Comparison of ENCODE assay signal across 15 cellular contexts in the genomic region with DNA sequence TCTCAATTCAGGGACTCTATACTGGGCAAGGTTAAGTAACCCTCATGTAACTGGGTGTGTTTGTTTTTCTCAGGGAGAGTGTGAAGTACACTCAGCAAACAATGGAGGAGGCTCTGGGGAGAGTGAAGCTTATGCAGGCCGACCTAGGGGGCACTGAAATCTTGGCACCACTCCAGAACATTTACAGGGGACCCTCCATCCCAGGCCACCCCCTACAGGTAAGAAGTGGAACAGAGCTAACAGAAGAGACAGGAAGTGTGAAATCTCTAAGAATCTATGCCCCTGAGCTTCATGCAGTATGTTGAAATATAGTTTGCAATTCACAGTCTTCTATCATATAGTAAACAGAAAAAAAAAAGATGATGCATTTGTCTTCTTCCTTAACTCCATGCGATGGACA. TPM values are rescaled to one million over a fixed set of nuclear protein-coding genes. Genes with fewer than 3 reads are reported as not detected.
A peak's percentile ranks its signal among the peaks of the same experiment; 100 is the strongest.
DNase-seq lines count a peak whose midpoint lies in the region; ATAC-seq and TF ChIP-seq lines count a peak whose summit lies in the region.
"Had no signal": no experiment of that assay in that cellular context is flagged by ENCODE, and none has a peak within 500 bp of the region (broad histone marks: within the 10 kb centered on the region; RNA-seq: fewer than 3 reads in every experiment).

No MANE protein-coding gene starts in this region.

- no peak overlapping the region for H2AFZ ChIP-seq in HCT116 (ENCODE audit: low read depth, low read length, poor library complexity, severe bottlenecking)
- H2AFZ ChIP-seq in OCI-LY3 (ENCODE audit: low read depth, low read length): no peak overlapping the region

- H3K4me1 ChIP-seq in HCT116 (ENCODE audit: control insufficient read depth in 1 of 2, insufficient read depth in 2 of 2, low read length in 2 of 2) (no peaks in the 10 kb centered on the region), OCI-LY3 (ENCODE audit: low read length) (no peaks in the 10 kb centered on the region), testis (no peaks in the 10 kb centered on the region)
- H3K4me1 ChIP-seq: SJSA1, stomach had no signal

- H3K27me3 ChIP-seq in HCT116 (ENCODE audit: insufficient read depth, low read length) (no peaks in the 10 kb centered on the region), OCI-LY3 (ENCODE audit: low read depth, low read length) (no peaks in the 10 kb centered on the region), testis (no peaks in the 10 kb centered on the region)
- H3K27me3 ChIP-seq: SJSA1, stomach had no signal

- no peak overlapping the region for H3K4me2 ChIP-seq in HCT116 (ENCODE audit: low read length)
- no peak overlapping the region for H3K4me2 ChIP-seq in OCI-LY3 (ENCODE audit: low read length)

- no TSS peak for BruUV-seq in HCT116 (replicated peaks; lab: Mats Ljungman, UMichigan)

- no peaks in the 10 kb centered on the region for H3K9me2 ChIP-seq in HCT116 (ENCODE audit: insufficient read depth)

- H3K36me3 ChIP-seq in HCT116 (ENCODE audit: control insufficient read depth in 1 of 2, insufficient read depth in 2 of 2, low read length in 2 of 2) (no peaks in the 10 kb centered on the region), OCI-LY3 (replicated peaks; ENCODE audit: low read depth, low read length) (no peaks in the 10 kb centered on the region), testis (ENCODE audit: low read depth, missing control alignments) (no peaks in the 10 kb centered on the region)

- RAD21 ChIA-PET in HCT116 (lab: Charles Lee; ENCODE audit: low non-redundant PET in 1 of 2, low total read pairs in 2 of 2, uncharacterized antibody in 2 of 2, unreplicated experiment in 2 of 2): no interaction called here

- H3K4me3 ChIP-seq in HCT116 (replicated peaks in 1 of 2; ENCODE audit: low read depth in 1 of 2, low read length in 2 of 2) (no peak overlapping the region), OCI-LY3 (ENCODE audit: low read length) (no peak overlapping the region), testis (no peak overlapping the region)
- H3K4me3 ChIP-seq: SJSA1, stomach had no signal

- peak; percentile 11; the same call in 1 of the 2 replicates for TF ChIP-seq RAD21 in HCT116 (IDR thresholded peaks at IDR 0.05; ENCODE audit: low read depth)

- TF ChIP-seq POLR2A in HCT116 (IDR thresholded peaks at IDR 0.05; ENCODE audit: borderline replicate concordance, extremely low read depth, insufficient read depth, insufficient read length) (no peak), testis (IDR thresholded peaks at IDR 0.05) (no peak)

- peak in 2 of 3 experiments; percentile 34 to 36; a peak in 4 of 6 replicates for TF ChIP-seq CTCF in HCT116 (IDR thresholded peaks at IDR 0.05 in 2 of 3, conservative IDR thresholded peaks at IDR 0.05 in 1 of 3; ENCODE audit: borderline replicate concordance in 1 of 3, insufficient read depth in 1 of 3, low read depth in 2 of 3, low read length in 2 of 3)
- TF ChIP-seq CTCF in OCI-LY3 (IDR thresholded peaks at IDR 0.05; ENCODE audit: low read depth, low read length): 0 out of 2 replicates have a peak, but pooled peaks have one; percentile 10
- no peak for TF ChIP-seq CTCF in testis (IDR thresholded peaks at IDR 0.05)

- H3K9me3 ChIP-seq in HCT116 (ENCODE audit: control insufficient read depth in 1 of 2, insufficient read depth in 1 of 2, low read depth in 1 of 2, low read length in 2 of 2) (no peaks in the 10 kb centered on the region), OCI-LY3 (ENCODE audit: insufficient read depth, low read length) (no peaks in the 10 kb centered on the region), testis (no peaks in the 10 kb centered on the region)
- H3K9me3 ChIP-seq: SJSA1 had no signal

- intact Hi-C loops in HCT116 (cut with micrococcal nuclease): no loop called here
- intact Hi-C loops in testis (cut with DNase I; ENCODE audit: low total_unique reads): no loop called here

- 56 to 59% methylated on average over 2 of the region's 2 CpGs for WGBS in testis, 2 donors

- no peaks in the 10 kb centered on the region for H3K79me2 ChIP-seq in HCT116 (ENCODE audit: insufficient read depth, low read length)
- H3K79me2 ChIP-seq in OCI-LY3 (ENCODE audit: low read length): no peaks in the 10 kb centered on the region

- POLR2A ChIA-PET in HCT116 (lab: Charles Lee): no interaction called here

- no peaks in the 10 kb centered on the region for H4K20me1 ChIP-seq in HCT116 (ENCODE audit: insufficient read depth)
- no peaks in the 10 kb centered on the region for H4K20me1 ChIP-seq in OCI-LY3 (ENCODE audit: insufficient read depth, low read length)

- DNase-seq in DMS 273 (lab: John Stamatoyannopoulos, UW; ENCODE audit: unreplicated experiment): peak; percentile 2
- DNase-seq in DMS 273 treated with DMSO at 0.1 percent for 48 hours (lab: John Stamatoyannopoulos, UW): no peak
- DNase-seq in HCT116 (ENCODE audit: low read depth, low spot score): no peak
- peak; percentile 48 for DNase-seq in iPS-NIHi7 (ENCODE audit: extremely low spot score)
- DNase-seq in left lobe of liver (ENCODE audit: low spot score): no peak
- DNase-seq in testis: no peak
- DNase-seq: 8988T; activated CD4-positive, alpha-beta T cell treated with anti-CD3 and anti-CD28 coated beads, Interleukin-2, amount 50 U/mL, for 48 hours; anterior cingulate cortex; occipital lobe; stomach had no signal

- H3K27ac ChIP-seq in HCT116 (ENCODE audit: low read depth, low read length) (no peak overlapping the region), OCI-LY3 (ENCODE audit: low read length) (no peak overlapping the region), testis (no peak overlapping the region)
- H3K27ac ChIP-seq: SJSA1, stomach had no signal

- H3K9ac ChIP-seq in HCT116 (ENCODE audit: low read length) (no peak overlapping the region), OCI-LY3 (ENCODE audit: low read length) (no peak overlapping the region)

- peak; percentile 32; the same call in 1 of the 2 replicates for ATAC-seq in HCT116
- no peak for ATAC-seq in GM18868 (IDR thresholded peaks at IDR 0.05; ENCODE audit: unreplicated experiment)
- ATAC-seq in left lobe of liver: no peak

- CTCF ChIA-PET in HCT116 (lab: Charles Lee): interaction anchor here (0.7 kb wide), 1 partner anchor 52 kb away, joined by 3 read pairs; no protein-coding TSS in a partner anchor

TF ChIP-seq in HCT116, 20 proteins besides CTCF, POLR2A, EP300 and RAD21:
- TF ChIP-seq, protein P1, sequence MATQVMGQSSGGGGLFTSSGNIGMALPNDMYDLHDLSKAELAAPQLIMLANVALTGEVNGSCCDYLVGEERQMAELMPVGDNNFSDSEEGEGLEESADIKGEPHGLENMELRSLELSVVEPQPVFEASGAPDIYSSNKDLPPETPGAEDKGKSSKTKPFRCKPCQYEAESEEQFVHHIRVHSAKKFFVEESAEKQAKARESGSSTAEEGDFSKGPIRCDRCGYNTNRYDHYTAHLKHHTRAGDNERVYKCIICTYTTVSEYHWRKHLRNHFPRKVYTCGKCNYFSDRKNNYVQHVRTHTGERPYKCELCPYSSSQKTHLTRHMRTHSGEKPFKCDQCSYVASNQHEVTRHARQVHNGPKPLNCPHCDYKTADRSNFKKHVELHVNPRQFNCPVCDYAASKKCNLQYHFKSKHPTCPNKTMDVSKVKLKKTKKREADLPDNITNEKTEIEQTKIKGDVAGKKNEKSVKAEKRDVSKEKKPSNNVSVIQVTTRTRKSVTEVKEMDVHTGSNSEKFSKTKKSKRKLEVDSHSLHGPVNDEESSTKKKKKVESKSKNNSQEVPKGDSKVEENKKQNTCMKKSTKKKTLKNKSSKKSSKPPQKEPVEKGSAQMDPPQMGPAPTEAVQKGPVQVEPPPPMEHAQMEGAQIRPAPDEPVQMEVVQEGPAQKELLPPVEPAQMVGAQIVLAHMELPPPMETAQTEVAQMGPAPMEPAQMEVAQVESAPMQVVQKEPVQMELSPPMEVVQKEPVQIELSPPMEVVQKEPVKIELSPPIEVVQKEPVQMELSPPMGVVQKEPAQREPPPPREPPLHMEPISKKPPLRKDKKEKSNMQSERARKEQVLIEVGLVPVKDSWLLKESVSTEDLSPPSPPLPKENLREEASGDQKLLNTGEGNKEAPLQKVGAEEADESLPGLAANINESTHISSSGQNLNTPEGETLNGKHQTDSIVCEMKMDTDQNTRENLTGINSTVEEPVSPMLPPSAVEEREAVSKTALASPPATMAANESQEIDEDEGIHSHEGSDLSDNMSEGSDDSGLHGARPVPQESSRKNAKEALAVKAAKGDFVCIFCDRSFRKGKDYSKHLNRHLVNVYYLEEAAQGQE (IDR thresholded peaks at IDR 0.05; ENCODE audit: low read depth): no peak
- TF ChIP-seq EZH2phosphoT487 (IDR thresholded peaks at IDR 0.05; ENCODE audit: borderline replicate concordance): no peak
- no peak for TF ChIP-seq CEBPB (IDR thresholded peaks at IDR 0.05; ENCODE audit: low read depth)
- no peak for TF ChIP-seq CBX3 (IDR thresholded peaks at IDR 0.05; ENCODE audit: low read depth)
- no peak for TF ChIP-seq POLR2AphosphoS5 (IDR thresholded peaks at IDR 0.05; ENCODE audit: low read depth, low read length)
- TF ChIP-seq, protein P2, sequence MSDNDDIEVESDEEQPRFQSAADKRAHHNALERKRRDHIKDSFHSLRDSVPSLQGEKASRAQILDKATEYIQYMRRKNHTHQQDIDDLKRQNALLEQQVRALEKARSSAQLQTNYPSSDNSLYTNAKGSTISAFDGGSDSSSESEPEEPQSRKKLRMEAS (IDR thresholded peaks at IDR 0.05): no peak
- no peak for TF ChIP-seq EZH2 (IDR thresholded peaks at IDR 0.05)
- TF ChIP-seq ELF1 (IDR thresholded peaks at IDR 0.05; ENCODE audit: borderline replicate concordance, low read depth): no peak
- no peak for TF ChIP-seq TCF7L2 (IDR thresholded peaks at IDR 0.05; ENCODE audit: borderline replicate concordance, extremely low read depth, insufficient read depth, insufficient read length)

RNA-seq across cellular contexts. Expression of a gene that starts 8.3 kb away (rescaled TPM):
- total RNA-seq in HCT116 (2021; ENCODE audit: unreplicated experiment) (5.0 TPM), left lobe of liver (3.4 TPM), testis (10 to 100 TPM; 26.6 to 31.3 TPM)
- polyA plus RNA-seq in HCT116 (2012): 2.7 and 2.9 TPM in 2 replicates
- 28.3 TPM for polyA plus RNA-seq in testis (ENCODE audit: insufficient read depth, low read depth, low replicate concordance)

RNA-seq across cellular contexts. Expression of a gene that starts 59.6 kb away (rescaled TPM):
- total RNA-seq in HCT116 (2021; ENCODE audit: unreplicated experiment) (not detected), left lobe of liver (not detected), testis (1 to 10 TPM; 1.5 to 1.6 TPM)
- not detected in 2 replicates for polyA plus RNA-seq in HCT116 (2012)
- polyA plus RNA-seq in testis (ENCODE audit: insufficient read depth, low read depth, low replicate concordance): not detected
- total RNA-seq: mesenteric fat pad, occipital lobe, SJSA1, stomach had no signal
- polyA plus RNA-seq: stomach had no signal

Comparison
In these comparisons a context has a peak if more than half of its experiments do, and no peak if none do; other contexts are left out.
1. DNase-seq: peak in DMS 273 (single experiment) and iPS-NIHi7 (single experiment); none in DMS 273 treated with DMSO at 0.1 percent for 48 hours (single experiment), HCT116 (single experiment), left lobe of liver (single experiment) and testis (single experiment).
2. CTCF ChIP-seq: peak in HCT116 (2 of 3) and OCI-LY3 (single experiment); none in testis (0 of 3).